Comparison of ENCODE assay signal across 34 cellular contexts in the genomic region with DNA sequence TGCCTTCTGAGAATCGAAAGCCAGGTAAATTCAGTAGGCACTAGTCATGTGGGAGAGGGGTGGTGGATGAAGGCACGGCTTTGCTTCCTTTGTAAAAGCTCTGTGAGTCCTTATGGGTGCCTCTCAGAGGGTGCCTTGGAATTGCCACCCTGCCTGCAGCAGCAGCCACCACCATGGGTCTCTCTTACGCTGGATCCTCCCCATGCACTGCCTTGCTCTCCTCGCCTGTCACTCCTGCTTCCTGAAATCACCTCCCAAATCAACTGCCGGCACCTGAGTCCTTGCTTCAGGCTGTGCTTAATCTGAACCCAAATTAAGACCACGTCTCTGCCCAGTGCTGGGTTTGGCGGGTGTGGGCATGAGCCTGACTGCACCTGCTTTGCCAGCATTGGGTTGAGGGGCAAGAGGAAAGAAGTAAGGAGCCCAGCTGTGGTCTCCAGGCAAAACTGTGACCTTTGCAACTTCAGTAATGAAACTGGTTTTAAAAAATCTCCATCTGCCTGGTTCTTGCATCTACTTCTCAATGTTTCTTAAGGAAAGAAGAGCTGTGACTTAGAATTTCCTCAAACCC.
"Had no signal": no experiment of that assay in that cellular context is flagged by ENCODE, and none has a peak within 500 bp of the region (broad histone marks: within the 10 kb centered on the region; RNA-seq: fewer than 3 reads in every experiment).

No MANE protein-coding gene starts in this region.

- H3K4me3 ChIP-seq: adrenal gland, body of pancreas, breast epithelium, MG63 had no signal

- ATAC-seq: activated naive CD4-positive, alpha-beta T cell treated with anti-CD3 and anti-CD28 coated beads, Interleukin-2, amount 50 U/mL, for 72 hours; activated T-cell treated with anti-CD3 and anti-CD28 coated beads, Interleukin-2, amount 50 U/mL, for 4 hours; body of pancreas; Panc1 had no signal

- DNase-seq: activated B cell treated with CpG ODN at 0.5 μM for 24 hours; activated CD4-positive, alpha-beta memory T cell treated with anti-CD3 and anti-CD28 coated beads for 36 hours; activated CD4-positive, alpha-beta T cell treated with anti-CD3 and anti-CD28 coated beads for 4 hours; activated CD4-positive, alpha-beta T cell treated with anti-CD3 and anti-CD28 coated beads, Interleukin-2, amount 50 U/mL, for 1 hour; activated CD4-positive, CD25-positive, alpha-beta regulatory T cell treated with anti-CD3 and anti-CD28 coated beads, Interleukin-2, amount 50 U/mL, for 72 hours; activated gamma-delta T cell treated with Interleukin-2 at 50 U/mL for 16 hours; activated naive CD4-positive, alpha-beta T cell treated with anti-CD3 and anti-CD28 coated beads for 36 hours; activated T-cell treated with anti-CD3 and anti-CD28 coated beads for 4 hours; activated T-cell treated with anti-CD3 and anti-CD28 coated beads, Interleukin-2, amount 50 U/mL, for 4 hours; body of pancreas; cerebellar nuclear complex; Kasumi-1; KG1; MG63; NCI-H1092 treated with DMSO at 0.1 percent for 48 hours; NCI-H1417; NCI-H146; NCI-H187; NCI-H2081; NCI-H226; NCI-H510A treated with DMSO at 0.1 percent for 48 hours; NCI-H526 treated with DMSO at 0.1 percent for 48 hours; NCI-H774; Right ventricle myocardium superior; SW 1271; T-helper 1 cell; T-helper 2 cell; T-helper 9 cell had no signal

- H3K27ac ChIP-seq: adrenal gland, body of pancreas, breast epithelium, RWPE1, VCaP had no signal

- H3K36me3 ChIP-seq: adrenal gland, breast epithelium, MG63 had no signal

- H3K27me3 ChIP-seq: adrenal gland, body of pancreas, breast epithelium, MG63 had no signal

- H3K9me3 ChIP-seq: body of pancreas, MG63 had no signal

- H3K4me1 ChIP-seq: adrenal gland, body of pancreas, breast epithelium had no signal
